15 cellular contexts compared by ENCODE assay signal in genomic region chr4:112518675-112519074, GRCh38. TPM values are rescaled to one million over a fixed set of nuclear protein-coding genes. Genes with fewer than 3 reads are reported as not detected.
A peak's percentile ranks its signal among the peaks of the same experiment; 100 is the strongest.
DNase-seq lines count a peak whose midpoint lies in the region; TF ChIP-seq lines count a peak whose summit lies in the region.
"Had no signal": no experiment of that assay in that cellular context is flagged by ENCODE, and none has a peak within 500 bp of the region (broad histone marks: within the 10 kb centered on the region; RNA-seq: fewer than 3 reads in every experiment).

No MANE protein-coding gene starts in this region.

- TF ChIP-seq CTCF in KMS-11 (conservative IDR thresholded peaks at IDR 0.05; ENCODE audit: low read depth, low read length) (no peak), neural progenitor cell (IDR thresholded peaks at IDR 0.05) (no peak), lower leg skin (IDR thresholded peaks at IDR 0.05) (no peak)

- peaks cover 1% of the 10 kb centered on the region for H3K36me3 Mint-ChIP-seq in neural progenitor cell

- H4K20me1 ChIP-seq in KMS-11 (ENCODE audit: insufficient read depth) (no peaks in the 10 kb centered on the region), neural progenitor cell (ENCODE audit: low read depth) (peaks cover 70% of the 10 kb centered on the region)

- H3K79me2 ChIP-seq in KMS-11 (ENCODE audit: insufficient read depth, low read depth) (no peaks in the 10 kb centered on the region), neural progenitor cell (ENCODE audit: low read depth) (no peaks in the 10 kb centered on the region)

- H3K9ac ChIP-seq in KMS-11: no peak overlapping the region; the same call in 1 of the 2 replicates
- H3K9ac ChIP-seq in neural progenitor cell: no peak overlapping the region
- H3K9ac ChIP-seq: BLaER1 had no signal

- H3K9me3 ChIP-seq in neural progenitor cell (ENCODE audit: low read depth): no peaks in the 10 kb centered on the region

- peaks cover 7% of the 10 kb centered on the region for H3K9me3 Mint-ChIP-seq in neural progenitor cell

- H3K4me1 Mint-ChIP-seq in neural progenitor cell: peaks cover 72% of the 10 kb centered on the region

- peaks cover 81% of the 10 kb centered on the region for H3F3A ChIP-seq in neural progenitor cell (ENCODE audit: low read depth)

- H3K27me3 ChIP-seq in KMS-11 (ENCODE audit: insufficient read depth, low read depth): 0 out of 2 replicates have a peak, but pooled peaks cover 5% of the 10 kb centered on the region
- peaks cover 99% of the 10 kb centered on the region for H3K27me3 ChIP-seq in neural progenitor cell

- DNase-seq in COLO829 (ENCODE audit: low spot score): peak; percentile 47
- DNase-seq in SK-MEL-5 (ENCODE audit: low read depth, low spot score): peak; percentile 35
- DNase-seq in neural progenitor cell (ENCODE audit: low spot score): peak; percentile 35
- DNase-seq in nucleus accumbens (lab: John Stamatoyannopoulos, UW): no peak
- no peak for DNase-seq in lower leg skin (ENCODE audit: low spot score in 2 of 2)
- no peak for DNase-seq in GM03348 (ENCODE audit: low spot score)
- no peak for DNase-seq in medulla oblongata (ENCODE audit: extremely low spot score)
- DNase-seq: 8988T, AML-193, Calu3, DMS 273 treated with DMSO at 0.1 percent for 48 hours, H7 had no signal

- H3K27ac ChIP-seq in KMS-11 (no peak overlapping the region), neural progenitor cell (no peak overlapping the region)
- H3K27ac ChIP-seq: BLaER1, HL-60 had no signal

- no peak overlapping the region for H3K27ac Mint-ChIP-seq in neural progenitor cell

- H3K4me3 Mint-ChIP-seq in neural progenitor cell: peak overlapping the region; percentile 80

- in situ Hi-C loops in SK-MEL-5 (cut with HindIII; ENCODE audit: low pct_unique_long_range_greater_than_20kb, low sequenced_read_pairs): no loop called here

- no peak for TF ChIP-seq POLR2A in lower leg skin (IDR thresholded peaks at IDR 0.05)

- intact Hi-C loops in lower leg skin (cut with DNase I; ENCODE audit: low total_unique reads): no loop called here

- peak overlapping the region; percentile 78 for H3K4me2 ChIP-seq in KMS-11
- no peak overlapping the region for H3K4me2 ChIP-seq in neural progenitor cell
- H3K4me2 ChIP-seq: BLaER1 had no signal

- H3K27me3 Mint-ChIP-seq in neural progenitor cell (ENCODE audit: insufficient read depth, low read depth): peaks cover 86% of the 10 kb centered on the region

- H3K36me3 ChIP-seq in KMS-11 (ENCODE audit: insufficient read depth) (no peaks in the 10 kb centered on the region), neural progenitor cell (no peaks in the 10 kb centered on the region)
- H3K36me3 ChIP-seq: BLaER1 had no signal

- peaks cover 23% of the 10 kb centered on the region for H3K4me1 ChIP-seq in KMS-11 (ENCODE audit: low read depth, poor library complexity, severe bottlenecking)
- peaks cover 71% of the 10 kb centered on the region for H3K4me1 ChIP-seq in neural progenitor cell

- no peak overlapping the region for H2AFZ ChIP-seq in KMS-11 (ENCODE audit: low read depth)
- H2AFZ ChIP-seq in neural progenitor cell (replicated peaks): no peak overlapping the region

- H3K4me3 ChIP-seq in KMS-11 (IDR thresholded peaks at IDR 0.05; ENCODE audit: insufficient read depth, low read depth, low read length) (no peak overlapping the region), neural progenitor cell (no peak overlapping the region), lower leg skin (ENCODE audit: low read depth, poor library complexity, severe bottlenecking) (no peak overlapping the region)
- H3K4me3 ChIP-seq: BLaER1 had no signal

RNA-seq across cellular contexts. Expression of gene NEUROG2, which starts 2.7 kb away (rescaled TPM):
- total RNA-seq in SK-MEL-5 (2014; rRNA removed; shearing (Covaris generic)): 0.67 and 0.69 TPM in 2 replicates
- 1.3 and 1.6 TPM in 2 replicates for polyA plus RNA-seq in SK-MEL-5 (2015; cell fraction: cytosol; rRNA removed)
- 0.53 and 1.4 TPM in 2 replicates for polyA plus RNA-seq in SK-MEL-5 (2015; cell fraction: nucleus; rRNA removed)
- total RNA-seq in neural progenitor cell (ENCODE audit: low replicate concordance) (0.09 and 0.90 TPM in 2 replicates), lower leg skin (not detected)
- total RNA-seq: Calu3, H7 had no signal

Comparison
In these comparisons a context has a peak if more than half of its experiments do, and no peak if none do; other contexts are left out.
1. DNase-seq: peak in COLO829 (single experiment), SK-MEL-5 (single experiment) and neural progenitor cell (single experiment); none in nucleus accumbens (0 of 56), lower leg skin (0 of 2), GM03348 (single experiment) and medulla oblongata (single experiment).